In the genomic region with DNA sequence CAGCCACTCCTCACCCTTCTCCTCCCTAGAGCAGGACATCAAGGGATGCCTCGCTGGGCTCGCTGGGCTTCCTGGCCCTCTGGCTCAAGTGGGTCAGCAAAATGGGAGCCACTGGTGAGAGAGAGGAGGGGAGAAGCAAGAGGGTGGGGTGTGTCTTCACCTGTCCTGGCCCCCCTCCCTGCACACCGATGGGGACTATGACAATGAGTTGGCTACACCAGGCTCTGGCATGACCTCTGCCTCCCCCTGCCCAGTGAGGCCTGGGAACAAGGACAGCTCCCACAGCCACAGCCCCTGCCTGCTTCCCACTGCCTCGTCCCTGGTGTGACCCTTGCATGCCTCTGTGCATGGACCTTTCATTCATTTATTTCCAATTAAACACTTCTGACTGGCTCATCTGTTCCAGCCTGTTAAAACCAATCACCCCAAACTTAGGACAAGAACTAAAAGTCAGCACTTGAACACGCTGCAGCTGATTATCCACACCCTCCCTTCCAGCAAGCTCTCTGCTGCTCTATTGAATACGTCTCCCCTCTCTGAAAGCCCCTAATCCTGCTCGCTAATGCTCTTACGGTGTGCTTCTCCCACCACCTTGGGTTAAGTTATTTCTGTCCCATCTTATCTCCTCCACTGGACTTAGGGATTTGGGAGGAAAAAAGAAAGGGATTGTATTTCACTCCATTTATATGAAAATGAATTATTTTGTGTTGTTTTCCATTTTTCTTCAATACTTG, we compare ENCODE assay signal across 20 cellular contexts. TPM values are rescaled to one million over a fixed set of nuclear protein-coding genes. Genes with fewer than 3 reads are reported as not detected.
A peak's percentile ranks its signal among the peaks of the same experiment; 100 is the strongest.
DNase-seq lines count a peak whose midpoint lies in the region; ATAC-seq and TF ChIP-seq lines count a peak whose summit lies in the region.
"Had no signal": no experiment of that assay in that cellular context is flagged by ENCODE, and none has a peak within 500 bp of the region (broad histone marks: within the 10 kb centered on the region; RNA-seq: fewer than 3 reads in every experiment).

No MANE protein-coding gene starts in this region.

- H3K9me3 Mint-ChIP-seq in osteocyte (ENCODE audit: unreplicated experiment) = no peaks in the 10 kb centered on the region
- H3K9me3 Mint-ChIP-seq in WTC11 = peaks cover 8% of the 10 kb centered on the region

- POLR2A ChIA-PET in WTC11 (lab: Charles Lee) = no interaction called here

- DNase-seq in NCI-H82 treated with DMSO at 0.1 percent for 48 hours (lab: John Stamatoyannopoulos, UW; ENCODE audit: unreplicated experiment) (peak; percentile 66), mesenteric fat pad (ENCODE audit: low spot score) (peak; percentile 88), osteocyte (ENCODE audit: extremely low spot score, unreplicated experiment) (peak; percentile 80), SW 1271 (lab: John Stamatoyannopoulos, UW) (no peak), WTC11 (ENCODE audit: low spot score) (no peak), activated gamma-delta T cell (lab: John Stamatoyannopoulos, UW) (no peak)
- DNase-seq: ACHN; BE2C; C1 segment of cervical spinal cord; CD4-positive, CD25-positive, alpha-beta regulatory T cell; CD8-positive, alpha-beta memory T cell; COR-L47; DMS153; DMS79 treated with DMSO at 0.1 percent for 48 hours; GF-D8; HCEC 1CT; IMR-90 had no signal

- H3K4me3 Mint-ChIP-seq in osteocyte (ENCODE audit: unreplicated experiment) (no peak overlapping the region), WTC11 (no peak overlapping the region)
- H3K4me3 Mint-ChIP-seq: GM23338 had no signal

- no peak for ATAC-seq in WTC11
- ATAC-seq: GM12878, GM23338, K562 had no signal

- TF ChIP-seq CTCF in osteocyte (IDR thresholded peaks at IDR 0.05) (no peak), WTC11 (IDR thresholded peaks at IDR 0.05) (no peak)

- H3K4me1 Mint-ChIP-seq in osteocyte (ENCODE audit: unreplicated experiment) = peaks cover 6% of the 10 kb centered on the region
- H3K4me1 Mint-ChIP-seq in WTC11 = peaks cover 8% of the 10 kb centered on the region

- CTCF ChIA-PET in WTC11 (lab: Charles Lee) = no interaction called here

- H3K27ac Mint-ChIP-seq in osteocyte (ENCODE audit: unreplicated experiment) = no peak overlapping the region
- H3K27ac Mint-ChIP-seq in WTC11 = no peak overlapping the region
- H3K27ac Mint-ChIP-seq: CD4-positive, CD25-positive, alpha-beta regulatory T cell; GM23338 had no signal

- H3K36me3 Mint-ChIP-seq in osteocyte (ENCODE audit: unreplicated experiment) (no peaks in the 10 kb centered on the region), WTC11 (no peaks in the 10 kb centered on the region)
- H3K36me3 Mint-ChIP-seq: CD4-positive, CD25-positive, alpha-beta regulatory T cell had no signal

- H3K27me3 Mint-ChIP-seq in osteocyte (ENCODE audit: unreplicated experiment) = peaks cover 73% of the 10 kb centered on the region
- peaks cover 71% of the 10 kb centered on the region for H3K27me3 Mint-ChIP-seq in WTC11 (ENCODE audit: low read depth)

TF ChIP-seq in WTC11, 78 proteins besides CTCF, POLR2A, EP300 and RAD21:
- TF ChIP-seq PRRX2 (CRISPR knock-in tag; IDR thresholded peaks at IDR 0.05) (no peak), GTF2I (CRISPR knock-in tag; conservative IDR thresholded peaks at IDR 0.05) (no peak), ZNF263 (CRISPR knock-in tag; IDR thresholded peaks at IDR 0.05; ENCODE audit: low read depth) (no peak), GRHL2 (CRISPR knock-in tag; IDR thresholded peaks at IDR 0.05; ENCODE audit: insufficient replicate concordance, severe bottlenecking) (no peak), ZNF138 (CRISPR knock-in tag; conservative IDR thresholded peaks at IDR 0.05) (no peak), NFE2L1 (CRISPR knock-in tag; IDR thresholded peaks at IDR 0.05) (no peak), TP53 (CRISPR knock-in tag; IDR thresholded peaks at IDR 0.05) (no peak), SMAD4 (CRISPR knock-in tag; IDR thresholded peaks at IDR 0.05) (no peak), NFATC4 (CRISPR knock-in tag; IDR thresholded peaks at IDR 0.05) (no peak), ZNF423 (CRISPR knock-in tag; IDR thresholded peaks at IDR 0.05) (no peak), ESRRA (CRISPR knock-in tag; IDR thresholded peaks at IDR 0.05; ENCODE audit: borderline replicate concordance) (no peak), ZNF232 (CRISPR knock-in tag; IDR thresholded peaks at IDR 0.05) (no peak)
- TF ChIP-seq, protein P1, sequence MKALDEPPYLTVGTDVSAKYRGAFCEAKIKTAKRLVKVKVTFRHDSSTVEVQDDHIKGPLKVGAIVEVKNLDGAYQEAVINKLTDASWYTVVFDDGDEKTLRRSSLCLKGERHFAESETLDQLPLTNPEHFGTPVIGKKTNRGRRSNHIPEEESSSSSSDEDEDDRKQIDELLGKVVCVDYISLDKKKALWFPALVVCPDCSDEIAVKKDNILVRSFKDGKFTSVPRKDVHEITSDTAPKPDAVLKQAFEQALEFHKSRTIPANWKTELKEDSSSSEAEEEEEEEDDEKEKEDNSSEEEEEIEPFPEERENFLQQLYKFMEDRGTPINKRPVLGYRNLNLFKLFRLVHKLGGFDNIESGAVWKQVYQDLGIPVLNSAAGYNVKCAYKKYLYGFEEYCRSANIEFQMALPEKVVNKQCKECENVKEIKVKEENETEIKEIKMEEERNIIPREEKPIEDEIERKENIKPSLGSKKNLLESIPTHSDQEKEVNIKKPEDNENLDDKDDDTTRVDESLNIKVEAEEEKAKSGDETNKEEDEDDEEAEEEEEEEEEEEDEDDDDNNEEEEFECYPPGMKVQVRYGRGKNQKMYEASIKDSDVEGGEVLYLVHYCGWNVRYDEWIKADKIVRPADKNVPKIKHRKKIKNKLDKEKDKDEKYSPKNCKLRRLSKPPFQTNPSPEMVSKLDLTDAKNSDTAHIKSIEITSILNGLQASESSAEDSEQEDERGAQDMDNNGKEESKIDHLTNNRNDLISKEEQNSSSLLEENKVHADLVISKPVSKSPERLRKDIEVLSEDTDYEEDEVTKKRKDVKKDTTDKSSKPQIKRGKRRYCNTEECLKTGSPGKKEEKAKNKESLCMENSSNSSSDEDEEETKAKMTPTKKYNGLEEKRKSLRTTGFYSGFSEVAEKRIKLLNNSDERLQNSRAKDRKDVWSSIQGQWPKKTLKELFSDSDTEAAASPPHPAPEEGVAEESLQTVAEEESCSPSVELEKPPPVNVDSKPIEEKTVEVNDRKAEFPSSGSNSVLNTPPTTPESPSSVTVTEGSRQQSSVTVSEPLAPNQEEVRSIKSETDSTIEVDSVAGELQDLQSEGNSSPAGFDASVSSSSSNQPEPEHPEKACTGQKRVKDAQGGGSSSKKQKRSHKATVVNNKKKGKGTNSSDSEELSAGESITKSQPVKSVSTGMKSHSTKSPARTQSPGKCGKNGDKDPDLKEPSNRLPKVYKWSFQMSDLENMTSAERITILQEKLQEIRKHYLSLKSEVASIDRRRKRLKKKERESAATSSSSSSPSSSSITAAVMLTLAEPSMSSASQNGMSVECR (CRISPR knock-in tag; IDR thresholded peaks at IDR 0.05; ENCODE audit: borderline replicate concordance) = no peak
- TF ChIP-seq, protein P2, sequence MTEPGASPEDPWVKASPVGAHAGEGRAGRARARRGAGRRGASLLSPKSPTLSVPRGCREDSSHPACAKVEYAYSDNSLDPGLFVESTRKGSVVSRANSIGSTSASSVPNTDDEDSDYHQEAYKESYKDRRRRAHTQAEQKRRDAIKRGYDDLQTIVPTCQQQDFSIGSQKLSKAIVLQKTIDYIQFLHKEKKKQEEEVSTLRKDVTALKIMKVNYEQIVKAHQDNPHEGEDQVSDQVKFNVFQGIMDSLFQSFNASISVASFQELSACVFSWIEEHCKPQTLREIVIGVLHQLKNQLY (CRISPR knock-in tag; IDR thresholded peaks at IDR 0.05) = no peak
- TF ChIP-seq, protein P3, sequence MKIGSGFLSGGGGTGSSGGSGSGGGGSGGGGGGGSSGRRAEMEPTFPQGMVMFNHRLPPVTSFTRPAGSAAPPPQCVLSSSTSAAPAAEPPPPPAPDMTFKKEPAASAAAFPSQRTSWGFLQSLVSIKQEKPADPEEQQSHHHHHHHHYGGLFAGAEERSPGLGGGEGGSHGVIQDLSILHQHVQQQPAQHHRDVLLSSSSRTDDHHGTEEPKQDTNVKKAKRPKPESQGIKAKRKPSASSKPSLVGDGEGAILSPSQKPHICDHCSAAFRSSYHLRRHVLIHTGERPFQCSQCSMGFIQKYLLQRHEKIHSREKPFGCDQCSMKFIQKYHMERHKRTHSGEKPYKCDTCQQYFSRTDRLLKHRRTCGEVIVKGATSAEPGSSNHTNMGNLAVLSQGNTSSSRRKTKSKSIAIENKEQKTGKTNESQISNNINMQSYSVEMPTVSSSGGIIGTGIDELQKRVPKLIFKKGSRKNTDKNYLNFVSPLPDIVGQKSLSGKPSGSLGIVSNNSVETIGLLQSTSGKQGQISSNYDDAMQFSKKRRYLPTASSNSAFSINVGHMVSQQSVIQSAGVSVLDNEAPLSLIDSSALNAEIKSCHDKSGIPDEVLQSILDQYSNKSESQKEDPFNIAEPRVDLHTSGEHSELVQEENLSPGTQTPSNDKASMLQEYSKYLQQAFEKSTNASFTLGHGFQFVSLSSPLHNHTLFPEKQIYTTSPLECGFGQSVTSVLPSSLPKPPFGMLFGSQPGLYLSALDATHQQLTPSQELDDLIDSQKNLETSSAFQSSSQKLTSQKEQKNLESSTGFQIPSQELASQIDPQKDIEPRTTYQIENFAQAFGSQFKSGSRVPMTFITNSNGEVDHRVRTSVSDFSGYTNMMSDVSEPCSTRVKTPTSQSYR (CRISPR knock-in tag; IDR thresholded peaks at IDR 0.05) = no peak

RNA-seq across cellular contexts. Expression of a gene that starts 5.8 kb away (rescaled TPM):
- 124 TPM for total RNA-seq in mesenteric fat pad
- total RNA-seq in osteocyte = 115 and 116 TPM in 2 replicates
- 89.9 to 105 TPM (median 99.9 TPM) in 3 replicates for total RNA-seq in WTC11 (2021)

Comparison
In these comparisons a context has a peak if more than half of its experiments do, and no peak if none do; other contexts are left out.
1. DNase-seq: peak in NCI-H82 treated with DMSO at 0.1 percent for 48 hours (single experiment), mesenteric fat pad (single experiment) and osteocyte (single experiment); none in SW 1271 (0 of 2), WTC11 (single experiment) and activated gamma-delta T cell (single experiment).